ENCODE assay signal across 1 cellular context in the genomic region with DNA sequence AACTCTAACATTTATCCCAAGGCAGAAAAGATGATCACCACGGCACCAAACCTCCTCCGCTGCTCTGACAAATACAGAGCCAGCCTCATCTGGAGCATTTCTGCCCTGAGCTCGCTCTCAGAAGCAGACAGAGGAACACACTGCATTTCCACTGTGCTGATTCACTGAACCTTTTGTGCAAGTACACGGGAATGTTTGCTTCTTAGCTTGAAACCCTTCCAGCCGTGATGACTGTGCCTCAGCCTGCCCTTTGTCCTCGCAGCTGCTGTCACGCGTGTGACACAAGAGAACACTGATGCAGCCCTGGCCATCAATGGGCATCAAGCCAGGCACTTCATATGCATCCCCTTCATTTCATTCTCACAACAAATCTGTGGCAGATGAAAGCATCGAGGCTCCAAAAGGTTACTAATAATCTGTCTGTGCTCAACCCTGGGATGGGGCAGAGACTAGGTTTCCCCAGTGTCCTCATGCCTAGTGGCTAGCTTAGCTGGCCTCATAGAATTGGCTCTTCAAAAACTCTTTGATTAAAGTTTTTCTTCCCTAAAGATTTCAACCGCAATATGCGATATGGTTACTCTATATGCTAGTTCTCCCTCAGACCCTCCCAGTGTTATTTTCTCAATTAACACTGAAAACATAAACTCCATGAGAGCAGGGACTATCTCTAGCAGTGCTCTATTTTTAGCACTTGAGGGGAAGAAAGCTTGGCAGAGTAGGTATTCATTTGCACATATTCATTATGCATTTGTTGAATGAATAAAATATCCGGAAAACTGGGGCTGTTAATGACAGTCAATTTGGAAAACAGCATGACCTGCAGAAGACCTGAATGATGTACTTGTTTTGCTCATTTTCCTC.
TF ChIP-seq lines count a peak whose summit lies in the region.

No MANE protein-coding gene starts in this region.

TF ChIP-seq in HepG2, 621 proteins besides CTCF, POLR2A, EP300 and RAD21 (continues in another document):
- TF ChIP-seq KDM3A (CRISPR knock-in tag; IDR thresholded peaks at IDR 0.05; ENCODE audit: low read depth) (peak; percentile 57; the same call in 1 of the 2 replicates), TOE1 (CRISPR knock-in tag; IDR thresholded peaks at IDR 0.05) (no peak), ZSCAN21 (CRISPR knock-in tag; IDR thresholded peaks at IDR 0.05; ENCODE audit: borderline replicate concordance) (peak; percentile 81; the same call in 1 of the 2 replicates), ATF2 (CRISPR knock-in tag; IDR thresholded peaks at IDR 0.05) (peak; percentile 59), ZNF556 (CRISPR knock-in tag; IDR thresholded peaks at IDR 0.05; ENCODE audit: borderline replicate concordance) (peak; percentile 69; the same call in 1 of the 2 replicates), ZKSCAN8 (CRISPR knock-in tag; IDR thresholded peaks at IDR 0.05; ENCODE audit: borderline replicate concordance) (peak; percentile 68; the same call in 1 of the 2 replicates), EZH2 (conservative IDR thresholded peaks at IDR 0.05; ENCODE audit: low read depth, low read length) (no peak), PAX8 (CRISPR knock-in tag; IDR thresholded peaks at IDR 0.05; ENCODE audit: borderline replicate concordance) (no peak), ZMAT3 (CRISPR knock-in tag; conservative IDR thresholded peaks at IDR 0.05) (no peak), KLF12 (CRISPR knock-in tag; IDR thresholded peaks at IDR 0.05; ENCODE audit: borderline replicate concordance) (no peak), HHEX (CRISPR knock-in tag; IDR thresholded peaks at IDR 0.05) (0 out of 2 replicates have a peak, but pooled peaks have one; percentile 8), ZFAT (CRISPR knock-in tag; conservative IDR thresholded peaks at IDR 0.05) (no peak), PHF20 (CRISPR knock-in tag; IDR thresholded peaks at IDR 0.05) (no peak), CREB1 (IDR thresholded peaks at IDR 0.05) (peak; percentile 58; the same call in 1 of the 2 replicates), CREB1 (CRISPR knock-in tag; IDR thresholded peaks at IDR 0.05) (no peak; the same call in 1 of the 2 replicates), ZNF7 (CRISPR knock-in tag; IDR thresholded peaks at IDR 0.05) (no peak), HOXA9 (CRISPR knock-in tag; IDR thresholded peaks at IDR 0.05; ENCODE audit: borderline replicate concordance) (no peak), HDAC2 (CRISPR knock-in tag; IDR thresholded peaks at IDR 0.05) (peak; percentile 94), ZNF761 (CRISPR knock-in tag; conservative IDR thresholded peaks at IDR 0.05) (no peak), PPARG (CRISPR knock-in tag; conservative IDR thresholded peaks at IDR 0.05) (peak; percentile 66; the same call in 1 of the 2 replicates), BHLHE40 (IDR thresholded peaks at IDR 0.05; ENCODE audit: low read length) (peak; percentile 90), ZNF841 (CRISPR knock-in tag; IDR thresholded peaks at IDR 0.05; ENCODE audit: borderline replicate concordance) (no peak), RFXAP (CRISPR knock-in tag; IDR thresholded peaks at IDR 0.05; ENCODE audit: borderline replicate concordance) (no peak), ATF3 (CRISPR knock-in tag; IDR thresholded peaks at IDR 0.05) (no peak), RCOR2 (CRISPR knock-in tag; IDR thresholded peaks at IDR 0.05) (peak; percentile 85; the same call in 1 of the 2 replicates), TP53 (CRISPR knock-in tag; conservative IDR thresholded peaks at IDR 0.05) (no peak), ZNF24 (IDR thresholded peaks at IDR 0.05) (0 out of 2 replicates have a peak, but pooled peaks have one; percentile 33), ZNF878 (CRISPR knock-in tag; IDR thresholded peaks at IDR 0.05) (no peak), KDM2A (CRISPR knock-in tag; IDR thresholded peaks at IDR 0.05; ENCODE audit: borderline replicate concordance, low read depth) (peak; percentile 70), MYPOP (CRISPR knock-in tag; IDR thresholded peaks at IDR 0.05) (no peak), ZBTB2 (CRISPR knock-in tag; IDR thresholded peaks at IDR 0.05; ENCODE audit: low read depth) (no peak), CEBPB (IDR thresholded peaks at IDR 0.05; ENCODE audit: borderline replicate concordance, low read depth, low read length) (peak; percentile 64; the same call in 1 of the 2 replicates), ZFX (CRISPR knock-in tag; IDR thresholded peaks at IDR 0.05; ENCODE audit: low read depth) (no peak; the same call in 1 of the 2 replicates), PCBP1 (IDR thresholded peaks at IDR 0.05; ENCODE audit: borderline replicate concordance, low read depth, low read length) (no peak)
- TF ChIP-seq, protein P1, sequence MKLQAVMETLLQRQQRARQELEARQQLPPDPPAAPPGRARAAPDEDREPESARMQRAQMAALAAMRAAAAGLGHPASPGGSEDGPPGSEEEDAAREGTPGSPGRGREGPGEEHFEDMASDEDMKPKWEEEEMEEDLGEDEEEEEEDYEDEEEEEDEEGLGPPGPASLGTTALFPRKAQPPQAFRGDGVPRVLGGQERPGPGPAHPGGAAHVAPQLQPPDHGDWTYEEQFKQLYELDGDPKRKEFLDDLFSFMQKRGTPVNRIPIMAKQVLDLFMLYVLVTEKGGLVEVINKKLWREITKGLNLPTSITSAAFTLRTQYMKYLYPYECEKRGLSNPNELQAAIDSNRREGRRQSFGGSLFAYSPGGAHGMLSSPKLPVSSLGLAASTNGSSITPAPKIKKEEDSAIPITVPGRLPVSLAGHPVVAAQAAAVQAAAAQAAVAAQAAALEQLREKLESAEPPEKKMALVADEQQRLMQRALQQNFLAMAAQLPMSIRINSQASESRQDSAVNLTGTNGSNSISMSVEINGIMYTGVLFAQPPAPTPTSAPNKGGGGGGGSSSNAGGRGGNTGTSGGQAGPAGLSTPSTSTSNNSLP (IDR thresholded peaks at IDR 0.05; ENCODE audit: low read depth, low read length): no peak; the same call in 1 of the 2 replicates
- TF ChIP-seq, protein P2, sequence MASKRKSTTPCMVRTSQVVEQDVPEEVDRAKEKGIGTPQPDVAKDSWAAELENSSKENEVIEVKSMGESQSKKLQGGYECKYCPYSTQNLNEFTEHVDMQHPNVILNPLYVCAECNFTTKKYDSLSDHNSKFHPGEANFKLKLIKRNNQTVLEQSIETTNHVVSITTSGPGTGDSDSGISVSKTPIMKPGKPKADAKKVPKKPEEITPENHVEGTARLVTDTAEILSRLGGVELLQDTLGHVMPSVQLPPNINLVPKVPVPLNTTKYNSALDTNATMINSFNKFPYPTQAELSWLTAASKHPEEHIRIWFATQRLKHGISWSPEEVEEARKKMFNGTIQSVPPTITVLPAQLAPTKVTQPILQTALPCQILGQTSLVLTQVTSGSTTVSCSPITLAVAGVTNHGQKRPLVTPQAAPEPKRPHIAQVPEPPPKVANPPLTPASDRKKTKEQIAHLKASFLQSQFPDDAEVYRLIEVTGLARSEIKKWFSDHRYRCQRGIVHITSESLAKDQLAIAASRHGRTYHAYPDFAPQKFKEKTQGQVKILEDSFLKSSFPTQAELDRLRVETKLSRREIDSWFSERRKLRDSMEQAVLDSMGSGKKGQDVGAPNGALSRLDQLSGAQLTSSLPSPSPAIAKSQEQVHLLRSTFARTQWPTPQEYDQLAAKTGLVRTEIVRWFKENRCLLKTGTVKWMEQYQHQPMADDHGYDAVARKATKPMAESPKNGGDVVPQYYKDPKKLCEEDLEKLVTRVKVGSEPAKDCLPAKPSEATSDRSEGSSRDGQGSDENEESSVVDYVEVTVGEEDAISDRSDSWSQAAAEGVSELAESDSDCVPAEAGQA (IDR thresholded peaks at IDR 0.05; ENCODE audit: low read depth): peak; percentile 45
- TF ChIP-seq, protein P2 (CRISPR knock-in tag; IDR thresholded peaks at IDR 0.05; ENCODE audit: borderline replicate concordance): no peak
- TF ChIP-seq, protein P3, sequence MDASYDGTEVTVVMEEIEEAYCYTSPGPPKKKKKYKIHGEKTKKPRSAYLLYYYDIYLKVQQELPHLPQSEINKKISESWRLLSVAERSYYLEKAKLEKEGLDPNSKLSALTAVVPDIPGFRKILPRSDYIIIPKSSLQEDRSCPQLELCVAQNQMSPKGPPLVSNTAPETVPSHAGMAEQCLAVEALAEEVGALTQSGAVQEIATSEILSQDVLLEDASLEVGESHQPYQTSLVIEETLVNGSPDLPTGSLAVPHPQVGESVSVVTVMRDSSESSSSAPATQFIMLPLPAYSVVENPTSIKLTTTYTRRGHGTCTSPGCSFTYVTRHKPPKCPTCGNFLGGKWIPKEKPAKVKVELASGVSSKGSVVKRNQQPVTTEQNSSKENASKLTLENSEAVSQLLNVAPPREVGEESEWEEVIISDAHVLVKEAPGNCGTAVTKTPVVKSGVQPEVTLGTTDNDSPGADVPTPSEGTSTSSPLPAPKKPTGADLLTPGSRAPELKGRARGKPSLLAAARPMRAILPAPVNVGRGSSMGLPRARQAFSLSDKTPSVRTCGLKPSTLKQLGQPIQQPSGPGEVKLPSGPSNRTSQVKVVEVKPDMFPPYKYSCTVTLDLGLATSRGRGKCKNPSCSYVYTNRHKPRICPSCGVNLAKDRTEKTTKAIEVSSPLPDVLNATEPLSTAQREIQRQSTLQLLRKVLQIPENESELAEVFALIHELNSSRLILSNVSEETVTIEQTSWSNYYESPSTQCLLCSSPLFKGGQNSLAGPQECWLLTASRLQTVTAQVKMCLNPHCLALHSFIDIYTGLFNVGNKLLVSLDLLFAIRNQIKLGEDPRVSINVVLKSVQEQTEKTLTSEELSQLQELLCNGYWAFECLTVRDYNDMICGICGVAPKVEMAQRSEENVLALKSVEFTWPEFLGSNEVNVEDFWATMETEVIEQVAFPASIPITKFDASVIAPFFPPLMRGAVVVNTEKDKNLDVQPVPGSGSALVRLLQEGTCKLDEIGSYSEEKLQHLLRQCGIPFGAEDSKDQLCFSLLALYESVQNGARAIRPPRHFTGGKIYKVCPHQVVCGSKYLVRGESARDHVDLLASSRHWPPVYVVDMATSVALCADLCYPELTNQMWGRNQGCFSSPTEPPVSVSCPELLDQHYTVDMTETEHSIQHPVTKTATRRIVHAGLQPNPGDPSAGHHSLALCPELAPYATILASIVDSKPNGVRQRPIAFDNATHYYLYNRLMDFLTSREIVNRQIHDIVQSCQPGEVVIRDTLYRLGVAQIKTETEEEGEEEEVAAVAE (CRISPR knock-in tag; IDR thresholded peaks at IDR 0.05; ENCODE audit: borderline replicate concordance): 0 out of 2 replicates have a peak, but pooled peaks have one; percentile 56
- TF ChIP-seq, protein P4, sequence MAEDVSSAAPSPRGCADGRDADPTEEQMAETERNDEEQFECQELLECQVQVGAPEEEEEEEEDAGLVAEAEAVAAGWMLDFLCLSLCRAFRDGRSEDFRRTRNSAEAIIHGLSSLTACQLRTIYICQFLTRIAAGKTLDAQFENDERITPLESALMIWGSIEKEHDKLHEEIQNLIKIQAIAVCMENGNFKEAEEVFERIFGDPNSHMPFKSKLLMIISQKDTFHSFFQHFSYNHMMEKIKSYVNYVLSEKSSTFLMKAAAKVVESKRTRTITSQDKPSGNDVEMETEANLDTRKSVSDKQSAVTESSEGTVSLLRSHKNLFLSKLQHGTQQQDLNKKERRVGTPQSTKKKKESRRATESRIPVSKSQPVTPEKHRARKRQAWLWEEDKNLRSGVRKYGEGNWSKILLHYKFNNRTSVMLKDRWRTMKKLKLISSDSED (CRISPR knock-in tag; IDR thresholded peaks at IDR 0.05): no peak
